14 cellular contexts compared by ENCODE assay signal in the genomic region with DNA sequence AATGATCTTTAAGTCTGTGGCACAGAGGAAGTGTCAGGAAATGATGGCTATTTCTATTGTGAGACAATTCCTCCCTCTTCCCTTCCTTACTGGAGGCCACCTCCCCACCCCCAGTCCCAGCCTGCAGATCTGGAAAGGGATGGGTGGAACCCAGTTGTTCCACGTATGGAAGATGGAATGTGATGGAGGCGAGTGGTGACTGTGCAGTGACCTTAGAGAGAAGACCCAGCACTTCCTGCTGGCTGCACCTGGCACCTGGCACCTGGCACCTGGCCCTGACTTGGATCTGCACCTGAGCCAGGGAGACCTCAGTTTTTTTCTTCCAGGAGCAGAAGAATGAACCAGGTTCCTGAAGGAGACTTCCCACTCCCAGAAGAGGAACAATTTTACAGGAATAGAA. TPM values are rescaled to one million over a fixed set of nuclear protein-coding genes. Genes with fewer than 3 reads are reported as not detected.
DNase-seq lines count a peak whose midpoint lies in the region; ATAC-seq and TF ChIP-seq lines count a peak whose summit lies in the region.
"Had no signal": no experiment of that assay in that cellular context is flagged by ENCODE, and none has a peak within 500 bp of the region (broad histone marks: within the 10 kb centered on the region; RNA-seq: fewer than 3 reads in every experiment).

No MANE protein-coding gene starts in this region.

- H3K9me3 ChIP-seq in lung (ENCODE audit: control insufficient read depth in 2 of 2, insufficient read depth in 1 of 2, low read length in 1 of 2) (no peaks in the 10 kb centered on the region), SK-N-SH (no peaks in the 10 kb centered on the region)

- no peaks in the 10 kb centered on the region for H3K79me2 ChIP-seq in SK-N-SH (ENCODE audit: insufficient read depth)
- H3K79me2 ChIP-seq: hepatocyte had no signal

- no peak overlapping the region for H3K4me2 ChIP-seq in SK-N-SH
- H3K4me2 ChIP-seq: hepatocyte had no signal

- no peak overlapping the region for H2AFZ ChIP-seq in SK-N-SH (ENCODE audit: low read depth)
- H2AFZ ChIP-seq: hepatocyte had no signal

- no peak overlapping the region for H3K9ac ChIP-seq in SK-N-SH

- ATAC-seq in lung (ENCODE audit: insufficient read depth, low FRiP score) (no peak), HG03469 (IDR thresholded peaks at IDR 0.05; ENCODE audit: unreplicated experiment) (no peak), GM18505 (IDR thresholded peaks at IDR 0.05; ENCODE audit: unreplicated experiment) (no peak)

- DNase-seq in LoVo (ENCODE audit: low spot score) (peak; percentile 68), RWPE1 (ENCODE audit: low spot score) (peak; percentile 74), lung (ENCODE audit: low spot score) (peak; percentile 56), SK-N-SH (no peak)
- DNase-seq in activated CD4-positive, alpha-beta T cell treated with anti-CD3 and anti-CD28 coated beads for 4 hours, result no peak
- DNase-seq: amniotic stem cell, DND-41, NCI-H524 treated with DMSO at 0.1 percent for 48 hours, T-helper 9 cell had no signal

- peak overlapping the region; percentile 54 for H3K27ac ChIP-seq in C4-2B
- no peak overlapping the region for H3K27ac ChIP-seq in RWPE1
- H3K27ac ChIP-seq in lung (ENCODE audit: low read depth in 1 of 2, low read length in 1 of 2), result no peak overlapping the region
- H3K27ac ChIP-seq in SK-N-SH (ENCODE audit: low read depth in 2 of 2, low read length in 1 of 2), result no peak overlapping the region
- H3K27ac ChIP-seq: hepatocyte had no signal

- H3K36me3 ChIP-seq in lung (ENCODE audit: control insufficient read depth in 2 of 2, insufficient read depth in 2 of 2, low read length in 2 of 2) (no peaks in the 10 kb centered on the region), SK-N-SH (replicated peaks in 1 of 2; ENCODE audit: control insufficient read depth in 1 of 2, insufficient read depth in 2 of 2, low read length in 1 of 2) (no peaks in the 10 kb centered on the region)

- 33 to 72% methylated on average over 2 of the region's 2 CpGs for WGBS in lung, 2 donors
- WGBS in SK-N-SH (ENCODE audit: low lambda C conversion rate), result 41% methylated on average over 2 of the region's 2 CpGs

- no peak for TF ChIP-seq POLR2A in GM18505 (IDR thresholded peaks at IDR 0.05; ENCODE audit: borderline replicate concordance, extremely low read depth, insufficient read depth, insufficient read length)

- no peaks in the 10 kb centered on the region for H3K9me2 ChIP-seq in SK-N-SH

- no peaks in the 10 kb centered on the region for H3K27me3 ChIP-seq in lung (ENCODE audit: control insufficient read depth, insufficient read depth)
- H3K27me3 ChIP-seq in SK-N-SH (ENCODE audit: insufficient read depth), result no peaks in the 10 kb centered on the region
- H3K27me3 ChIP-seq: hepatocyte had no signal

- TF ChIP-seq CTCF in C4-2B (conservative IDR thresholded peaks at IDR 0.05) (no peak), RWPE1 (conservative IDR thresholded peaks at IDR 0.05; ENCODE audit: low read depth) (no peak), lung (IDR thresholded peaks at IDR 0.05; ENCODE audit: control extremely low read depth, extremely low read depth) (no peak), SK-N-SH (IDR thresholded peaks at IDR 0.05) (no peak)

- H3F3A ChIP-seq in SK-N-SH (replicated peaks; ENCODE audit: insufficient read depth), result no peaks in the 10 kb centered on the region

- no peak for TF ChIP-seq EP300 in SK-N-SH (IDR thresholded peaks at IDR 0.05; ENCODE audit: borderline replicate concordance in 1 of 2, low read depth in 1 of 2, low read length in 1 of 2)

- no peaks in the 10 kb centered on the region for H4K20me1 ChIP-seq in SK-N-SH (ENCODE audit: insufficient read depth)

- POLR2A ChIA-PET in RWPE1 (lab: Yijun Ruan, JAX; ENCODE audit: low non-redundant PET), result no interaction called here
- POLR2A ChIA-PET in SK-N-SH (lab: Yijun Ruan, JAX), result no interaction called here

- H3K4me1 ChIP-seq in lung (ENCODE audit: control insufficient read depth in 2 of 2, insufficient read depth in 2 of 2, low read length in 2 of 2), result peaks cover 0 to 4% of the 10 kb centered on the region in 2 donors
- peaks cover 0 to 11% of the 10 kb centered on the region in 2 experiments; a peak in 1 of 4 replicates for H3K4me1 ChIP-seq in SK-N-SH (ENCODE audit: control insufficient read depth in 1 of 2, insufficient read depth in 2 of 2, low read depth in 1 of 2, low read length in 1 of 2)

- H3K4me3 ChIP-seq in lung, result no peak overlapping the region
- H3K4me3 ChIP-seq in SK-N-SH (ENCODE audit: low read depth in 2 of 2, low read length in 1 of 2), result no peak overlapping the region
- H3K4me3 ChIP-seq: hepatocyte had no signal

- CTCF ChIA-PET in RWPE1 (lab: Yijun Ruan, JAX), result interaction anchor here (0.8 kb wide), 1 partner anchor 14 kb away, joined by 3 read pairs; no protein-coding TSS in a partner anchor
- CTCF ChIA-PET in SK-N-SH (lab: Yijun Ruan, JAX), result interaction anchor here (1.1 to 1.4 kb wide), 2 partner anchors 118 to 401 kb away, joined by 4 read pairs; no protein-coding TSS in a partner anchor

- no peak for TF ChIP-seq RAD21 in SK-N-SH (IDR thresholded peaks at IDR 0.05; ENCODE audit: low read length)

TF ChIP-seq in SK-N-SH, 30 proteins besides CTCF, POLR2A, EP300 and RAD21:
- no peak for TF ChIP-seq NFIC (IDR thresholded peaks at IDR 0.05; ENCODE audit: borderline replicate concordance)
- no peak for TF ChIP-seq ELF1 (IDR thresholded peaks at IDR 0.05)
- TF ChIP-seq MEF2A (IDR thresholded peaks at IDR 0.05; ENCODE audit: borderline replicate concordance, low read depth), result no peak
- TF ChIP-seq, protein P1, sequence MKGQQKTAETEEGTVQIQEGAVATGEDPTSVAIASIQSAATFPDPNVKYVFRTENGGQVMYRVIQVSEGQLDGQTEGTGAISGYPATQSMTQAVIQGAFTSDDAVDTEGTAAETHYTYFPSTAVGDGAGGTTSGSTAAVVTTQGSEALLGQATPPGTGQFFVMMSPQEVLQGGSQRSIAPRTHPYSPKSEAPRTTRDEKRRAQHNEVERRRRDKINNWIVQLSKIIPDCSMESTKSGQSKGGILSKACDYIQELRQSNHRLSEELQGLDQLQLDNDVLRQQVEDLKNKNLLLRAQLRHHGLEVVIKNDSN (IDR thresholded peaks at IDR 0.05; ENCODE audit: borderline replicate concordance, low read depth), result no peak
- TF ChIP-seq, protein P2, sequence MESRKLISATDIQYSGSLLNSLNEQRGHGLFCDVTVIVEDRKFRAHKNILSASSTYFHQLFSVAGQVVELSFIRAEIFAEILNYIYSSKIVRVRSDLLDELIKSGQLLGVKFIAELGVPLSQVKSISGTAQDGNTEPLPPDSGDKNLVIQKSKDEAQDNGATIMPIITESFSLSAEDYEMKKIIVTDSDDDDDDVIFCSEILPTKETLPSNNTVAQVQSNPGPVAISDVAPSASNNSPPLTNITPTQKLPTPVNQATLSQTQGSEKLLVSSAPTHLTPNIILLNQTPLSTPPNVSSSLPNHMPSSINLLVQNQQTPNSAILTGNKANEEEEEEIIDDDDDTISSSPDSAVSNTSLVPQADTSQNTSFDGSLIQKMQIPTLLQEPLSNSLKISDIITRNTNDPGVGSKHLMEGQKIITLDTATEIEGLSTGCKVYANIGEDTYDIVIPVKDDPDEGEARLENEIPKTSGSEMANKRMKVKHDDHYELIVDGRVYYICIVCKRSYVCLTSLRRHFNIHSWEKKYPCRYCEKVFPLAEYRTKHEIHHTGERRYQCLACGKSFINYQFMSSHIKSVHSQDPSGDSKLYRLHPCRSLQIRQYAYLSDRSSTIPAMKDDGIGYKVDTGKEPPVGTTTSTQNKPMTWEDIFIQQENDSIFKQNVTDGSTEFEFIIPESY (IDR thresholded peaks at IDR 0.05; ENCODE audit: borderline replicate concordance, low read depth), result no peak
- no peak for TF ChIP-seq TEAD4 (IDR thresholded peaks at IDR 0.05; ENCODE audit: borderline replicate concordance, insufficient read depth)
- TF ChIP-seq MXI1 (IDR thresholded peaks at IDR 0.05; ENCODE audit: low read depth, low read length), result no peak
TF ChIP-seq in SK-N-SH: peak in this region for 0.

RNA-seq across cellular contexts. Expression of a gene that starts 33.0 kb away (rescaled TPM):
- total RNA-seq in lung, result 100 to 1,000 TPM in 1 of 2 donors, 10 to 100 TPM in 1; 56.3 to 129 TPM
- polyA plus RNA-seq in lung (10 to 100 TPM; 43.2 to 50.5 TPM), SK-N-SH (2012; rRNA removed) (not detected in 2 replicates)
- polyA plus RNA-seq in SK-N-SH (2012; cell fraction: cytosol; rRNA removed), result not detected in 2 replicates
- polyA plus RNA-seq in SK-N-SH (2012; cell fraction: nucleus; rRNA removed), result not detected in 2 replicates
- polyA plus RNA-seq: neural cell had no signal

Comparison
In these comparisons a context has a peak if more than half of its experiments do, and no peak if none do; other contexts are left out.
1. DNase-seq: peak in LoVo (single experiment), RWPE1 (single experiment) and lung (single experiment); none in SK-N-SH (single experiment) and activated CD4-positive, alpha-beta T cell treated with anti-CD3 and anti-CD28 coated beads for 4 hours (0 of 2).
2. RNA of a gene that starts 33.0 kb away (polyA plus RNA-seq): 43.2 to 50.5 TPM in lung; not detected in SK-N-SH; every median in the first group is over 10 times any median in the second.